ENCODE assay signal across 8 cellular contexts in the genomic region with DNA sequence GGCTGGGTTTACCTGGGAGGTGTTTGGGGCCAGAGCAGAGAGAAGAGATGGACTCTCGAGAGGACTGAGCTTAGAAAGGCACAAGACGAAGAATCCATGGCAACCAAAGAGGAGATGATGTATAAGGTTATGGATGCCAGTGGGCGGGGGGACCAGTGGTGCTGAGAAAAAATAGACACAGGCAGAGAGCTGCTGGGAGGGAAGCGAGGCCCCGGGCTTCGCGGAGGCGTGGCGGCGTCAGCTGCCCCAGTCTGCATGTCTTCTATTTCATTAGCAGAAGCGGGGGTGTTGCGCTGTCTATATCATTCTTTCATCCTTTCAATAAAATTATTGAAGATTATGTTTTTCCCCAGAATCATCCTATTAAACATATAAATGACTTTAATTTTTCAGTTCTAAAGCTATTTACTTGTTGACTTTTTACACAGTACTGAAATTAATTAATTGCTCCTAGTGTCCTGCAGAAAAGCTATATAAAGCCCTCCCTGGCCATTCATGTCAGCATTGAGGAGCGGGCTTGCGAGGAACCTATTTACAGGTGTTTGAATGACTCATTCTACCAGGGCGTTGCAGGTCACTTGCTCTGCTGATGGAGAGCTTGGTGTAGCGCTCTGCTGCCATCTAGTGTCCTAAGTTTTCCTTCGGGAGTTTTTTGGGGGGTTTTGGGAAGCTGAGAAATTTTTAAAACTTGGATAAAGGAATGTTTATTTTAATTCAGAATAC. TPM values are rescaled to one million over a fixed set of nuclear protein-coding genes. Genes with fewer than 3 reads are reported as not detected.
DNase-seq lines count a peak whose midpoint lies in the region; ATAC-seq and TF ChIP-seq lines count a peak whose summit lies in the region.

No MANE protein-coding gene starts in this region.

- H3K4me3 Mint-ChIP-seq in activated naive CD8-positive, alpha-beta T cell treated with anti-CD3 and anti-CD28 coated beads for 36 hours = no peak overlapping the region

- TF ChIP-seq CTCF in BJ (IDR thresholded peaks at IDR 0.05; ENCODE audit: insufficient read depth, low read depth, low read length) (peak; percentile 82), KMS-11 (conservative IDR thresholded peaks at IDR 0.05; ENCODE audit: low read depth, low read length) (peak; percentile 98)

- H3K4me2 ChIP-seq in KMS-11 = no peak overlapping the region

- no peak overlapping the region for H3K27ac ChIP-seq in KMS-11
- H3K27ac ChIP-seq in SJCRH30 = no peak overlapping the region

- peaks cover 1% of the 10 kb centered on the region; the same call in 1 of the 2 replicates for H3K36me3 ChIP-seq in BJ (ENCODE audit: control insufficient read depth, insufficient read depth, low read length)
- H3K36me3 ChIP-seq in KMS-11 (ENCODE audit: insufficient read depth) = no peaks in the 10 kb centered on the region
- H3K36me3 ChIP-seq in SJCRH30 = no peaks in the 10 kb centered on the region

- H3K4me1 Mint-ChIP-seq in activated naive CD8-positive, alpha-beta T cell treated with anti-CD3 and anti-CD28 coated beads for 36 hours = peaks cover 5% of the 10 kb centered on the region

- CTCF ChIA-PET in BJ (lab: Yijun Ruan, JAX) = interaction anchor here (0.6 to 10.5 kb wide), 39 partner anchors 9 to 674 kb away, joined by 3 to 291 read pairs (median 6); a partner anchor contains a TSS

- no peaks in the 10 kb centered on the region for H3K9me3 Mint-ChIP-seq in activated naive CD8-positive, alpha-beta T cell treated with anti-CD3 and anti-CD28 coated beads for 36 hours

- H3K36me3 Mint-ChIP-seq in activated naive CD8-positive, alpha-beta T cell treated with anti-CD3 and anti-CD28 coated beads for 36 hours = peaks cover 1% of the 10 kb centered on the region

- H3K27ac Mint-ChIP-seq in activated naive CD8-positive, alpha-beta T cell treated with anti-CD3 and anti-CD28 coated beads for 36 hours = peak overlapping the region; percentile 42

- POLR2A ChIA-PET in BJ (lab: Charles Lee) = no interaction called here

- H2AFZ ChIP-seq in KMS-11 (ENCODE audit: low read depth) = no peak overlapping the region

- H4K20me1 ChIP-seq in KMS-11 (ENCODE audit: insufficient read depth) = 0 out of 2 replicates have a peak, but pooled peaks cover 4% of the 10 kb centered on the region

- ATAC-seq in GM18909 (IDR thresholded peaks at IDR 0.05; ENCODE audit: poor library complexity, unreplicated experiment) (peak; percentile 72), Right ventricle myocardium superior (ENCODE audit: poor library complexity) (peak; percentile 79), GM19023 (IDR thresholded peaks at IDR 0.05; ENCODE audit: unreplicated experiment) (no peak)

- no peak overlapping the region for H3K9ac ChIP-seq in KMS-11

- H3K4me1 ChIP-seq in KMS-11 (ENCODE audit: low read depth, poor library complexity, severe bottlenecking) (peaks cover 4% of the 10 kb centered on the region), SJCRH30 (no peaks in the 10 kb centered on the region)

- DNase-seq in BJ (ENCODE audit: low read depth) (no peak), SJCRH30 (peak; percentile 56 to 82), Right ventricle myocardium superior (no peak), putamen (ENCODE audit: low spot score) (peak; percentile 59)
- peak; percentile 53 for DNase-seq in activated naive CD8-positive, alpha-beta T cell treated with anti-CD3 and anti-CD28 coated beads for 36 hours

- intact Hi-C loops in Right ventricle myocardium superior (cut with DNase I) = loop anchor here (1.0 to 2.0 kb wide), 2 partner anchors 62 to 148 kb away; a partner anchor contains a TSS

- H3K79me2 ChIP-seq in KMS-11 (ENCODE audit: insufficient read depth, low read depth) = no peaks in the 10 kb centered on the region

- H3K27me3 ChIP-seq in BJ (ENCODE audit: control insufficient read depth, insufficient read depth, low read length) (no peaks in the 10 kb centered on the region), KMS-11 (ENCODE audit: insufficient read depth, low read depth) (no peaks in the 10 kb centered on the region), SJCRH30 (no peaks in the 10 kb centered on the region)

- no peaks in the 10 kb centered on the region for H3K9me3 ChIP-seq in SJCRH30 (replicated peaks)

- H3K27me3 Mint-ChIP-seq in activated naive CD8-positive, alpha-beta T cell treated with anti-CD3 and anti-CD28 coated beads for 36 hours = no peaks in the 10 kb centered on the region

- H3K4me3 ChIP-seq in BJ (ENCODE audit: low read depth, low read length) (no peak overlapping the region), KMS-11 (IDR thresholded peaks at IDR 0.05; ENCODE audit: insufficient read depth, low read depth, low read length) (no peak overlapping the region), SJCRH30 (no peak overlapping the region)

RNA-seq across cellular contexts. Expression of a gene that starts 42.9 kb away (rescaled TPM):
- polyA plus RNA-seq in BJ (2011; rRNA removed) = not detected in 2 replicates
- polyA minus RNA-seq in BJ (2011; rRNA and poly(A)+ RNA removed) = not detected in 2 replicates
- total RNA-seq in SJCRH30 (2014; rRNA removed; shearing (Covaris generic)) = not detected in 2 replicates
- total RNA-seq in activated naive CD8-positive, alpha-beta T cell treated with anti-CD3 and anti-CD28 coated beads for 36 hours = 1 to 10 TPM in 1 of 2 experiments, under 1 TPM in 1; 0.76 to 2.0 TPM
- total RNA-seq in Right ventricle myocardium superior = not detected

Comparison
In these comparisons a context has a peak if more than half of its experiments do, and no peak if none do; other contexts are left out.
1. DNase-seq: peak in SJCRH30 (2 of 2), activated naive CD8-positive, alpha-beta T cell treated with anti-CD3 and anti-CD28 coated beads for 36 hours (single experiment) and putamen (single experiment); none in BJ (single experiment) and Right ventricle myocardium superior (single experiment).